In genomic region chr12:11896530-11896929, GRCh38 we compare ENCODE assay signal across 1 cellular context.
TF ChIP-seq lines count a peak whose summit lies in the region.

No MANE protein-coding gene starts in this region.

TF ChIP-seq in WTC11, 78 proteins besides CTCF, POLR2A, EP300 and RAD21 (continued from another document):
- TF ChIP-seq, protein P1, sequence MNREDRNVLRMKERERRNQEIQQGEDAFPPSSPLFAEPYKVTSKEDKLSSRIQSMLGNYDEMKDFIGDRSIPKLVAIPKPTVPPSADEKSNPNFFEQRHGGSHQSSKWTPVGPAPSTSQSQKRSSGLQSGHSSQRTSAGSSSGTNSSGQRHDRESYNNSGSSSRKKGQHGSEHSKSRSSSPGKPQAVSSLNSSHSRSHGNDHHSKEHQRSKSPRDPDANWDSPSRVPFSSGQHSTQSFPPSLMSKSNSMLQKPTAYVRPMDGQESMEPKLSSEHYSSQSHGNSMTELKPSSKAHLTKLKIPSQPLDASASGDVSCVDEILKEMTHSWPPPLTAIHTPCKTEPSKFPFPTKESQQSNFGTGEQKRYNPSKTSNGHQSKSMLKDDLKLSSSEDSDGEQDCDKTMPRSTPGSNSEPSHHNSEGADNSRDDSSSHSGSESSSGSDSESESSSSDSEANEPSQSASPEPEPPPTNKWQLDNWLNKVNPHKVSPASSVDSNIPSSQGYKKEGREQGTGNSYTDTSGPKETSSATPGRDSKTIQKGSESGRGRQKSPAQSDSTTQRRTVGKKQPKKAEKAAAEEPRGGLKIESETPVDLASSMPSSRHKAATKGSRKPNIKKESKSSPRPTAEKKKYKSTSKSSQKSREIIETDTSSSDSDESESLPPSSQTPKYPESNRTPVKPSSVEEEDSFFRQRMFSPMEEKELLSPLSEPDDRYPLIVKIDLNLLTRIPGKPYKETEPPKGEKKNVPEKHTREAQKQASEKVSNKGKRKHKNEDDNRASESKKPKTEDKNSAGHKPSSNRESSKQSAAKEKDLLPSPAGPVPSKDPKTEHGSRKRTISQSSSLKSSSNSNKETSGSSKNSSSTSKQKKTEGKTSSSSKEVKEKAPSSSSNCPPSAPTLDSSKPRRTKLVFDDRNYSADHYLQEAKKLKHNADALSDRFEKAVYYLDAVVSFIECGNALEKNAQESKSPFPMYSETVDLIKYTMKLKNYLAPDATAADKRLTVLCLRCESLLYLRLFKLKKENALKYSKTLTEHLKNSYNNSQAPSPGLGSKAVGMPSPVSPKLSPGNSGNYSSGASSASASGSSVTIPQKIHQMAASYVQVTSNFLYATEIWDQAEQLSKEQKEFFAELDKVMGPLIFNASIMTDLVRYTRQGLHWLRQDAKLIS (CRISPR knock-in tag; IDR thresholded peaks at IDR 0.05; ENCODE audit: borderline replicate concordance) = no peak
- TF ChIP-seq USF2 (CRISPR knock-in tag; IDR thresholded peaks at IDR 0.05) (no peak), ATF3 (CRISPR knock-in tag; conservative IDR thresholded peaks at IDR 0.05) (no peak), NFATC4 (CRISPR knock-in tag; IDR thresholded peaks at IDR 0.05) (no peak), ZNF317 (CRISPR knock-in tag; IDR thresholded peaks at IDR 0.05; ENCODE audit: borderline replicate concordance, low read depth) (no peak), CDX4 (CRISPR knock-in tag; IDR thresholded peaks at IDR 0.05; ENCODE audit: borderline replicate concordance) (no peak), AR (CRISPR knock-in tag; IDR thresholded peaks at IDR 0.05) (no peak), FOXP1 (CRISPR knock-in tag; IDR thresholded peaks at IDR 0.05; ENCODE audit: borderline replicate concordance) (no peak), OVOL2 (CRISPR knock-in tag; IDR thresholded peaks at IDR 0.05; ENCODE audit: borderline replicate concordance) (no peak), HMGXB4 (CRISPR knock-in tag; IDR thresholded peaks at IDR 0.05) (no peak)
- TF ChIP-seq, protein P2, sequence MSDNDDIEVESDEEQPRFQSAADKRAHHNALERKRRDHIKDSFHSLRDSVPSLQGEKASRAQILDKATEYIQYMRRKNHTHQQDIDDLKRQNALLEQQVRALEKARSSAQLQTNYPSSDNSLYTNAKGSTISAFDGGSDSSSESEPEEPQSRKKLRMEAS (CRISPR knock-in tag; IDR thresholded peaks at IDR 0.05) = no peak
